ENCODE assay signal across 22 cellular contexts in genomic region chr3:27319847-27320526, GRCh38. TPM values are rescaled to one million over a fixed set of nuclear protein-coding genes. Genes with fewer than 3 reads are reported as not detected.
A peak's percentile ranks its signal among the peaks of the same experiment; 100 is the strongest.
DNase-seq lines count a peak whose midpoint lies in the region; ATAC-seq and TF ChIP-seq lines count a peak whose summit lies in the region.
"Had no signal": no experiment of that assay in that cellular context is flagged by ENCODE, and none has a peak within 500 bp of the region (broad histone marks: within the 10 kb centered on the region; RNA-seq: fewer than 3 reads in every experiment).

No MANE protein-coding gene starts in this region.

- TF ChIP-seq CTCF in fibroblast of pulmonary artery (IDR thresholded peaks at IDR 0.05; ENCODE audit: low read length, missing control alignments) (no peak), stomach (IDR thresholded peaks at IDR 0.05) (no peak)

- H3K27me3 ChIP-seq in stomach = no peaks in the 10 kb centered on the region

- peaks cover 0 to 24% (median 6%) of the 10 kb centered on the region in 4 donors for H3K4me1 ChIP-seq in stomach
- H3K4me1 ChIP-seq: lower lobe of right lung had no signal

- DNase-seq in NCI-H446 treated with DMSO at 0.1 percent for 48 hours (lab: John Stamatoyannopoulos, UW) (peak; percentile 25), fibroblast of pulmonary artery (ENCODE audit: low read depth) (peak; percentile 3), mucosa of gallbladder (ENCODE audit: low spot score) (peak; percentile 71), stomach (peak; percentile 32), DMS53 treated with DMSO at 0.1 percent for 48 hours (lab: John Stamatoyannopoulos, UW; ENCODE audit: unreplicated experiment) (no peak), SHP77 (lab: John Stamatoyannopoulos, UW) (no peak), activated T-cell treated with anti-CD3 and anti-CD28 coated beads for 4 hours (no peak)
- DNase-seq: activated CD8-positive, alpha-beta T cell treated with anti-CD3 and anti-CD28 coated beads, Interleukin-2, amount 10 ng/mL, durations not matched to agents 7 days and 5 days; activated naive CD4-positive, alpha-beta T cell treated with Interleukin-2 at 50 U/mL for 16 hours; activated T-cell treated with anti-CD3 and anti-CD28 coated beads, Interleukin-2, amount 50 U/mL, for 24 hours; amygdala; DMS 273 treated with DMSO at 0.1 percent for 48 hours; effector CD4-positive, alpha-beta T cell; head of caudate nucleus; lower lobe of right lung; naive thymus-derived CD4-positive, alpha-beta T cell; NCI-H69; stimulated activated CD4-positive, alpha-beta T cell treated with anti-CD3 and anti-CD28 coated beads, Interleukin-4, amount 100 ng/mL, for 4 hours had no signal

- TF ChIP-seq EP300 in stomach (IDR thresholded peaks at IDR 0.05) = no peak

- WGBS in stomach, 5 donors = 42 to 53% (median 45%) methylated on average over 9 of the region's 9 CpGs

- peak overlapping the region in 3 of 5 donors; percentile 39 to 63 (median 44) for H3K27ac ChIP-seq in stomach
- H3K27ac ChIP-seq: HL-60, lower lobe of right lung, RWPE1 had no signal

- no peak for ATAC-seq in GM21528 (IDR thresholded peaks at IDR 0.05; ENCODE audit: low FRiP score, unreplicated experiment)
- ATAC-seq: activated CD8-positive, alpha-beta T cell treated with anti-CD3 and anti-CD28 coated beads, Interleukin-2, amount 10 ng/mL, durations not matched to agents 7 days and 5 days; esophagus mucosa; naive thymus-derived CD4-positive, alpha-beta T cell had no signal

- no peak for TF ChIP-seq POLR2A in stomach (IDR thresholded peaks at IDR 0.05)

- no peak overlapping the region for H3K4me3 ChIP-seq in fibroblast of pulmonary artery (replicated peaks; ENCODE audit: low read depth, low read length)
- no peak overlapping the region for H3K4me3 ChIP-seq in stomach
- H3K4me3 ChIP-seq: lower lobe of right lung had no signal

- intact Hi-C loops in stomach (cut with DNase I; ENCODE audit: low total_unique reads) = no loop called here

- H3K36me3 ChIP-seq in stomach = no peaks in the 10 kb centered on the region
- H3K36me3 ChIP-seq: lower lobe of right lung had no signal

- H3K9me3 ChIP-seq in stomach = no peaks in the 10 kb centered on the region
- H3K9me3 ChIP-seq: lower lobe of right lung had no signal

RNA-seq across cellular contexts. Expression of gene NEK10, which starts 49.2 kb away (rescaled TPM):
- total RNA-seq in mucosa of gallbladder (6.2 TPM), stomach (10 to 100 TPM in 1 of 5 donors, 1 to 10 TPM in 1, not detected in 3; 7.4 to 14.3 TPM)
- 1 to 10 TPM in 1 of 3 donors, under 1 TPM in 2; 0.61 to 1.2 (median 0.75) TPM for polyA plus RNA-seq in stomach
- polyA plus RNA-seq: naive thymus-derived CD4-positive, alpha-beta T cell had no signal

Comparison
In these comparisons a context has a peak if more than half of its experiments do, and no peak if none do; other contexts are left out.
1. DNase-seq: peak in NCI-H446 treated with DMSO at 0.1 percent for 48 hours (single experiment), fibroblast of pulmonary artery (single experiment), mucosa of gallbladder (single experiment) and stomach (single experiment); none in DMS53 treated with DMSO at 0.1 percent for 48 hours (single experiment), SHP77 (0 of 2) and activated T-cell treated with anti-CD3 and anti-CD28 coated beads for 4 hours (single experiment).